ENCODE assay signal across 1 cellular context in genomic region chr19:4555657-4556561, GRCh38.
TF ChIP-seq lines count a peak whose summit lies in the region.

No MANE protein-coding gene starts in this region.

TF ChIP-seq in SK-N-SH treated with all-trans-retinoic acid at 6 μM for 48 hours, 23 proteins besides CTCF, POLR2A, EP300 and RAD21 (continued from another document):
- TF ChIP-seq ZFP30 (CRISPR knock-in tag; IDR thresholded peaks at IDR 0.05) (no peak), ZNF70 (CRISPR knock-in tag; IDR thresholded peaks at IDR 0.05) (no peak), GLIS3 (CRISPR knock-in tag; IDR thresholded peaks at IDR 0.05) (no peak)
